Comparison of ENCODE assay signal across 31 cellular contexts in the genomic region with DNA sequence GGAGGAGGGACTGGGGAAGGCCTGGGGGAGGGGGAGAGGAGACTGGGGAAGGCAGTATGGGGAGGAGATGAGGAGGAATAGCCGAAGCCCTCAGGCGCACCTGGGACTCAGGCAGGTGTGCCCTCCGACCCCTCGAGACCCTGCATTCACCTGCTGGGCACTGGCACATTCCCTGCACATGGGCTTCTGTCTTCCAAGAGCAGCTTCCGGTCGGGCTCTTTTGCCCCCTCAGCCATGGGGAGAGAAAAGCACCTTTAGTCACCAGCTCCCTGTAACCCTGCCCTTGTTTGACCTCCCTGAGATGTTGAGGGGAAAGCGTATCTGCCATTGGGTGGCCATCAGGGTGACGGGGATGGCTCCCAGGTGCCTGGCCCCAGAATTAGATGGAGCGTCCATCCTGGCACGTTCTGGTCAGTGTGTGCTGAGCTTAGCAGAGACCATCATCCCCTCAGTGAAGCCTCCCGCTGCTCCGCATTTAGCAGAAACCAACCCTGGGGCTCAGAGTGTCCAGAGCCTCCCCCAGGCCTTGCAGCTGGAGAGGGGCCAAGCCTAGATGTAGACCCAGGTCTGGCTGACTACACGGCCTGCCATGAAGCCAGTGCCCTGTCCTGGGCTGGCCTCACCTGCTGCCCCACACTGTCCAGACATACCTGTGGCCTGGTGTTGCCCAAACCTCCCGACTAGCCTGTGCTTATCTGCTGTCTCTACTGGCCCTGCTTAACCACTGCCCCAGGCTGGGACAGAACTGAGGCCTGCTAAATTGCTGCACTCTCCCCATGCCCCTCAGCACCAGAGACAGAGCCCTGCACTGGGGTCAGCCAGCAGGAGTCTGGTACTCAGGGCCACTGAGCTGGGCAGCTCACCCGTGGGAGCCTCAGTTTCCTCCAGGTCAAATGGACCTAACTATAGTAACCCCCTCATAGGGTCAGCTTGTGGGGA. TPM values are rescaled to one million over a fixed set of nuclear protein-coding genes. Genes with fewer than 3 reads are reported as not detected.
"Had no signal": no experiment of that assay in that cellular context is flagged by ENCODE, and none has a peak within 500 bp of the region (broad histone marks: within the 10 kb centered on the region; RNA-seq: fewer than 3 reads in every experiment).

No MANE protein-coding gene starts in this region.

- H3K27me3 ChIP-seq: right atrium auricular region, thyroid gland had no signal

- H3K36me3 ChIP-seq: adrenal gland, right atrium auricular region, thyroid gland, upper lobe of left lung had no signal

- H3K4me3 ChIP-seq: adrenal gland, heart left ventricle, right atrium auricular region, smooth muscle cell, thyroid gland, upper lobe of left lung had no signal

- H3K9me3 ChIP-seq: adrenal gland, heart left ventricle, right atrium auricular region, thyroid gland, upper lobe of left lung had no signal

- ATAC-seq: esophagus mucosa; heart left ventricle; naive thymus-derived CD4-positive, alpha-beta T cell; stimulated activated memory B cell treated with anti-CD40 and anti-IgM and Interleukin-4, amounts not matched to agents 10 μg/mL and 1 μg/mL and 100 μg/mL, for 72 hours; stimulated activated naive CD8-positive, alpha-beta T cell treated with anti-CD3 and anti-CD28 coated beads, Interleukin-15, amount 100 ng/mL, for 72 hours had no signal

- H3K4me1 ChIP-seq: adrenal gland, right atrium auricular region, upper lobe of left lung had no signal

- H3K27ac ChIP-seq: adrenal gland, right atrium auricular region, thyroid gland, upper lobe of left lung, VCaP had no signal

- H3K4me2 ChIP-seq: smooth muscle cell had no signal

- DNase-seq: activated CD4-positive, alpha-beta T cell treated with anti-CD3 and anti-CD28 coated beads for 48 hours; activated CD4-positive, alpha-beta T cell treated with anti-CD3 and anti-CD28 coated beads, Interleukin-2, amount 50 U/mL, for 48 hours; activated CD8-positive, alpha-beta memory T cell treated with anti-CD3 and anti-CD28 coated beads for 24 hours; activated effector memory CD4-positive, alpha-beta T cell treated with Interleukin-2 at 50 U/mL for 16 hours; activated naive CD4-positive, alpha-beta T cell treated with anti-CD3 and anti-CD28 coated beads for 36 hours; activated naive CD8-positive, alpha-beta T cell treated with anti-CD3 and anti-CD28 coated beads for 36 hours; adrenal gland; aorta; caudate nucleus; cortex of kidney; endodermal cell; foreskin fibroblast; kidney glomerular epithelial cell; midbrain; naive thymus-derived CD4-positive, alpha-beta T cell; nucleus accumbens; stimulated activated CD4-positive, alpha-beta T cell treated with anti-CD3 and anti-CD28 coated beads, Interleukin-1b, Interleukin-23, amount 100 ng/mL, for 48 hours; stimulated activated CD4-positive, alpha-beta T cell treated with anti-CD3 and anti-CD28 coated beads, Interleukin-4, amount 100 ng/mL, for 4 hours; stimulated activated CD8-positive, alpha-beta memory T cell treated with anti-CD3 and anti-CD28 coated beads, Interleukin-4, amount 100 ng/mL, for 48 hours; stimulated activated naive CD8-positive, alpha-beta T cell treated with anti-CD3 and anti-CD28 coated beads, Interleukin-15, amount 100 ng/mL, for 72 hours; substantia nigra; thyroid gland; upper lobe of left lung had no signal

RNA-seq across cellular contexts. Expression of a gene that starts 6.2 kb away (rescaled TPM):
- total RNA-seq: activated naive CD4-positive, alpha-beta T cell treated with anti-CD3 and anti-CD28 coated beads for 36 hours; activated naive CD8-positive, alpha-beta T cell treated with anti-CD3 and anti-CD28 coated beads for 36 hours; naive thymus-derived CD4-positive, alpha-beta T cell; T-helper 1 cell treated with Interleukin-12 subunit alpha and Interleukin-12 subunit beta and Interleukin-4 antibody, amounts not matched to agents 30 ng/mL and 1 ng/mL, for 36 hours had no signal
- polyA plus RNA-seq: naive thymus-derived CD4-positive, alpha-beta T cell; neural cell had no signal
